In the genomic region with DNA sequence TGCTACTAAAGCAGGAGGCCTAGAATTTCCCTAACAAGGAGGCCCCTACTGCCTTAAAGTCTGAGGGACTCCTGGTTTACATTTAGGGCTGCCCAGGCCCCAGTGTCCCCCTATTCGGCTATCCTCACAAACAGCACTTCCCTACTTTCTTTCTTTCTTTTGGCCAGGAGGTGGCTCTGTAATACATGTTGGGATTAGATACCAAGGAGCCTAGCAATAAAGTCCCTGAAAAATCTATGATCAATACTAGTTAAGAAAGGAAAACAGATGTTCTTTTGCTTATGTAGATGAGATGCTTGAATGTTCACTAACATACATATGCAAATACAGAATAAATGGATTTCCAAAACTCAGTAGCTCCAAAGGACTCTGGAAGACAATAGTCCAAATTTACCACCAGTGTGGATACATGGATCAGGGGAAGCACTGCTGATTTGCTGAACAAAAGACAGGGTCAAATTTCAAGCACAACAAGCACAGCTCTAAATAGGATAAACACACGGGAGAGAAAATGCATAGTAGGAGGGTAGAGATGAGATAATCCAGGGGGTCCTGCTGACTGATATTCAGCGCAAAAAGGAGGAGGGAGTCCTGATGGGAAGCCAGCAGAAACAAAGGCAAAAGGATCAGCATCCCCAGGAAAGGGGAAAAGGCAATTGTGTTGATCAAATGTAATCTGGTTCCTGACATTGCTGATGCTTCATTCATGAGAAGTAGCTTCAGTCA, we compare ENCODE assay signal across 8 cellular contexts.
DNase-seq lines count a peak whose midpoint lies in the region; ATAC-seq and TF ChIP-seq lines count a peak whose summit lies in the region.

No MANE protein-coding gene starts in this region.

- WGBS in esophagus squamous epithelium, 2 donors: 46 to 56% methylated on average over 3 of the region's 3 CpGs
- 51% methylated on average over 3 of the region's 3 CpGs for WGBS in prostate gland
- 59 to 77% methylated on average over 3 of the region's 3 CpGs for WGBS in testis, 2 donors

- H3K36me3 ChIP-seq in esophagus squamous epithelium (no peaks in the 10 kb centered on the region), prostate gland (no peaks in the 10 kb centered on the region), testis (ENCODE audit: low read depth, missing control alignments) (no peaks in the 10 kb centered on the region), Peyer's patch (no peaks in the 10 kb centered on the region)

- intact Hi-C loops in esophagus squamous epithelium (cut with DNase I) (no loop called here), prostate gland (cut with DNase I) (no loop called here), testis (cut with DNase I; ENCODE audit: low total_unique reads) (no loop called here)

- no peak for TF ChIP-seq POLR2A in esophagus squamous epithelium (IDR thresholded peaks at IDR 0.05)
- TF ChIP-seq POLR2A in prostate gland (IDR thresholded peaks at IDR 0.05): no peak
- TF ChIP-seq POLR2A in testis (IDR thresholded peaks at IDR 0.05): no peak
- no peak for TF ChIP-seq POLR2A in Peyer's patch (IDR thresholded peaks at IDR 0.05)

- H3K9me3 ChIP-seq in esophagus squamous epithelium (no peaks in the 10 kb centered on the region), prostate gland (no peaks in the 10 kb centered on the region), testis (no peaks in the 10 kb centered on the region), Peyer's patch (no peaks in the 10 kb centered on the region)

- H3K4me1 ChIP-seq in esophagus squamous epithelium (no peaks in the 10 kb centered on the region), prostate gland (replicated peaks) (no peaks in the 10 kb centered on the region), testis (no peaks in the 10 kb centered on the region), Peyer's patch (no peaks in the 10 kb centered on the region)

- no peaks in the 10 kb centered on the region for H3K27me3 ChIP-seq in esophagus squamous epithelium
- no peaks in the 10 kb centered on the region for H3K27me3 ChIP-seq in prostate gland (replicated peaks; ENCODE audit: insufficient read depth)
- H3K27me3 ChIP-seq in testis: no peaks in the 10 kb centered on the region
- H3K27me3 ChIP-seq in Peyer's patch: no peaks in the 10 kb centered on the region

- DNase-seq in HCEC 1CT (peak; percentile 17), NCI-H774 (lab: John Stamatoyannopoulos, UW) (peak; percentile 24), esophagus squamous epithelium (lab: John Stamatoyannopoulos, UW) (no peak), prostate gland (ENCODE audit: low spot score) (no peak), testis (no peak), Peyer's patch (no peak)
- DNase-seq in activated T-cell treated with anti-CD3 and anti-CD28 coated beads, Interleukin-2, amount 50 U/mL, for 48 hours: no peak

- peak in 4 of 6 experiments; percentile 11 to 40 (median 23) for TF ChIP-seq CTCF in esophagus squamous epithelium (IDR thresholded peaks at IDR 0.05)
- peak; percentile 10 to 56 (median 39) for TF ChIP-seq CTCF in prostate gland (IDR thresholded peaks at IDR 0.05)
- TF ChIP-seq CTCF in testis (IDR thresholded peaks at IDR 0.05): peak in 1 of 3 experiments; percentile 19
- TF ChIP-seq CTCF in Peyer's patch (IDR thresholded peaks at IDR 0.05): peak in 1 of 6 experiments; percentile 31

- ATAC-seq in GM18519 (IDR thresholded peaks at IDR 0.05; ENCODE audit: low FRiP score, unreplicated experiment): no peak

- H3K27ac ChIP-seq in esophagus squamous epithelium (no peak overlapping the region), prostate gland (no peak overlapping the region), testis (no peak overlapping the region), Peyer's patch (no peak overlapping the region)

- H3K4me3 ChIP-seq in esophagus squamous epithelium: no peak overlapping the region
- H3K4me3 ChIP-seq in prostate gland: no peak overlapping the region
- no peak overlapping the region for H3K4me3 ChIP-seq in testis
- no peak overlapping the region for H3K4me3 ChIP-seq in Peyer's patch

Comparison
In these comparisons a context has a peak if more than half of its experiments do, and no peak if none do; other contexts are left out.
1. DNase-seq: peak in HCEC 1CT (single experiment) and NCI-H774 (single experiment); none in esophagus squamous epithelium (single experiment), prostate gland (single experiment), activated T-cell treated with anti-CD3 and anti-CD28 coated beads, Interleukin-2, amount 50 U/mL, for 48 hours (0 of 2), testis (single experiment) and Peyer's patch (0 of 3).